ENCODE assay signal across 21 cellular contexts in genomic region chr5:124798890-124799289, GRCh38. TPM values are rescaled to one million over a fixed set of nuclear protein-coding genes. Genes with fewer than 3 reads are reported as not detected.
DNase-seq lines count a peak whose midpoint lies in the region; ATAC-seq, FAIRE-seq and TF ChIP-seq lines count a peak whose summit lies in the region.
"Had no signal": no experiment of that assay in that cellular context is flagged by ENCODE, and none has a peak within 500 bp of the region (broad histone marks: within the 10 kb centered on the region; RNA-seq: fewer than 3 reads in every experiment).

No MANE protein-coding gene starts in this region.

- no peaks in the 10 kb centered on the region for H3K4me1 Mint-ChIP-seq in activated CD4-positive, alpha-beta T cell treated with anti-CD3 and anti-CD28 coated beads, Interleukin-2, amount 10 ng/mL, durations not matched to agents 24 days and 14 days

- no peaks in the 10 kb centered on the region for H3K27me3 Mint-ChIP-seq in activated CD4-positive, alpha-beta T cell treated with anti-CD3 and anti-CD28 coated beads, Interleukin-2, amount 10 ng/mL, durations not matched to agents 24 days and 14 days
- H3K27me3 Mint-ChIP-seq: B cell; CD4-positive, alpha-beta T cell had no signal

- H3K27ac ChIP-seq in A549 (no peak overlapping the region), IMR-90 (ENCODE audit: insufficient read depth, low read length) (no peak overlapping the region), H1 (ENCODE audit: low read depth, low read length) (no peak overlapping the region)
- H3K27ac ChIP-seq: BLaER1 treated with 17β-estradiol and CSF1 and Interleukin-3, amounts not matched to agents 10 nM and 100 nM; C4-2B had no signal

- no peak overlapping the region for H2BK20ac ChIP-seq in IMR-90 (ENCODE audit: low read depth, low read length)
- H2BK20ac ChIP-seq in H1 (ENCODE audit: low read length), result no peak overlapping the region

- H3K36me3 Mint-ChIP-seq in activated CD4-positive, alpha-beta T cell treated with anti-CD3 and anti-CD28 coated beads, Interleukin-2, amount 10 ng/mL, durations not matched to agents 24 days and 14 days (ENCODE audit: low read depth), result no peaks in the 10 kb centered on the region
- H3K36me3 Mint-ChIP-seq: CD8-positive, alpha-beta T cell had no signal

- FAIRE-seq in A549 (lab: Jason Lieb, UNC) (no peak), H1 (lab: Jason Lieb, UNC) (peak; percentile 32)
- FAIRE-seq: A204.1, D721Med, G401.6, GM12891, GM19239 had no signal

- no peaks in the 10 kb centered on the region for H3K36me3 ChIP-seq in IMR-90 (ENCODE audit: control insufficient read depth, insufficient read depth, low read length)
- no peaks in the 10 kb centered on the region for H3K36me3 ChIP-seq in H1 (ENCODE audit: control insufficient read depth in 2 of 4, insufficient read depth in 4 of 4, low read length in 3 of 4)
- H3K36me3 ChIP-seq: BLaER1 treated with 17β-estradiol and CSF1 and Interleukin-3, amounts not matched to agents 10 nM and 100 nM had no signal

- no peak for TF ChIP-seq RAD21 in A549 (conservative IDR thresholded peaks at IDR 0.05 in 1 of 2, IDR thresholded peaks at IDR 0.05 in 1 of 2)
- TF ChIP-seq RAD21 in IMR-90 (IDR thresholded peaks at IDR 0.05; ENCODE audit: low read length), result no peak
- TF ChIP-seq RAD21 in H1 (IDR thresholded peaks at IDR 0.05 in 1 of 2, conservative IDR thresholded peaks at IDR 0.05 in 1 of 2; ENCODE audit: low read depth in 2 of 2, low read length in 2 of 2), result no peak

- H3K27ac Mint-ChIP-seq in activated CD4-positive, alpha-beta T cell treated with anti-CD3 and anti-CD28 coated beads, Interleukin-2, amount 10 ng/mL, durations not matched to agents 24 days and 14 days, result no peak overlapping the region
- H3K27ac Mint-ChIP-seq: B cell; CD4-positive, alpha-beta T cell; CD8-positive, alpha-beta T cell had no signal

- no peak overlapping the region for H3K4ac ChIP-seq in IMR-90 (ENCODE audit: low read depth, low read length)
- H3K4ac ChIP-seq in H1 (replicated peaks; ENCODE audit: insufficient read length, low read depth, low read length), result no peak overlapping the region

- H3K27me3 ChIP-seq in IMR-90 (ENCODE audit: control insufficient read depth, insufficient read depth, low read length), result no peaks in the 10 kb centered on the region
- no peaks in the 10 kb centered on the region for H3K27me3 ChIP-seq in H1 (replicated peaks in 1 of 4; ENCODE audit: control insufficient read depth in 3 of 4, extremely low read depth in 1 of 4, insufficient read depth in 3 of 4, low read length in 3 of 4)
- H3K27me3 ChIP-seq: BLaER1 treated with 17β-estradiol and CSF1 and Interleukin-3, amounts not matched to agents 10 nM and 100 nM had no signal

- no peak overlapping the region for H4K91ac ChIP-seq in IMR-90 (ENCODE audit: insufficient read depth, low read depth, low read length)
- no peak overlapping the region for H4K91ac ChIP-seq in H1 (replicated peaks; ENCODE audit: insufficient read length, low read length)

- H3K9me3 ChIP-seq in A549 (no peaks in the 10 kb centered on the region), IMR-90 (ENCODE audit: control insufficient read depth, insufficient read depth, low read length) (no peaks in the 10 kb centered on the region), H1 (ENCODE audit: insufficient read depth in 2 of 2, low read depth in 1 of 2, low read length in 1 of 2) (no peaks in the 10 kb centered on the region)
- H3K9me3 ChIP-seq: Caco-2 had no signal

- no peak overlapping the region for H3K56ac ChIP-seq in IMR-90 (ENCODE audit: extremely low read depth, insufficient read depth, low read length)
- H3K56ac ChIP-seq in H1 (replicated peaks; ENCODE audit: insufficient read length, low read depth, low read length), result no peak overlapping the region

- no peak overlapping the region for H3K18ac ChIP-seq in IMR-90 (ENCODE audit: low read depth, low read length)
- no peak overlapping the region for H3K18ac ChIP-seq in H1 (ENCODE audit: extremely low read depth, low read length)

- no peak overlapping the region for H2AFZ ChIP-seq in IMR-90 (replicated peaks; ENCODE audit: low read length, poor library complexity)
- no peak overlapping the region for H2AFZ ChIP-seq in H1 (ENCODE audit: low read length)

- H3K9me3 Mint-ChIP-seq in activated CD4-positive, alpha-beta T cell treated with anti-CD3 and anti-CD28 coated beads, Interleukin-2, amount 10 ng/mL, durations not matched to agents 24 days and 14 days, result no peaks in the 10 kb centered on the region
- H3K9me3 Mint-ChIP-seq: CD4-positive, alpha-beta T cell; CD8-positive, alpha-beta T cell had no signal

- H3K23ac ChIP-seq in IMR-90 (ENCODE audit: low read depth, low read length) (no peak overlapping the region), H1 (ENCODE audit: insufficient read length) (no peak overlapping the region)

- H3K4me2 ChIP-seq in A549, result no peak overlapping the region
- H3K4me2 ChIP-seq in IMR-90 (ENCODE audit: low read depth, low read length), result no peak overlapping the region
- H3K4me2 ChIP-seq in H1 (ENCODE audit: insufficient read depth in 1 of 2, low read depth in 2 of 2, low read length in 2 of 2), result no peak overlapping the region
- H3K4me2 ChIP-seq: BLaER1 treated with 17β-estradiol and CSF1 and Interleukin-3, amounts not matched to agents 10 nM and 100 nM had no signal

- dilution Hi-C loops in IMR-90 (cut with HindIII; ENCODE audit: low sequenced_read_pairs, unreplicated experiment), result no loop called here

- no peak for TF ChIP-seq POLR2A in A549 (IDR thresholded peaks at IDR 0.05; ENCODE audit: low read length)
- TF ChIP-seq POLR2A in IMR-90 (IDR thresholded peaks at IDR 0.05; ENCODE audit: low read depth, low read length), result no peak
- no peak for TF ChIP-seq POLR2A in H1 (IDR thresholded peaks at IDR 0.05; ENCODE audit: control extremely low read depth in 1 of 2, low read depth in 2 of 2, low read length in 2 of 2)

- intact Hi-C loops in IMR-90 (cut with micrococcal nuclease), result no loop called here
- intact Hi-C loops in activated CD4-positive, alpha-beta T cell treated with anti-CD3 and anti-CD28 coated beads, Interleukin-2, amount 10 ng/mL, durations not matched to agents 24 days and 14 days (cut with micrococcal nuclease), result no loop called here

- H2BK15ac ChIP-seq in IMR-90 (ENCODE audit: low read depth, low read length) (no peak overlapping the region), H1 (ENCODE audit: low read length) (no peak overlapping the region)

- H3K4me3 Mint-ChIP-seq in activated CD4-positive, alpha-beta T cell treated with anti-CD3 and anti-CD28 coated beads, Interleukin-2, amount 10 ng/mL, durations not matched to agents 24 days and 14 days, result no peak overlapping the region
- H3K4me3 Mint-ChIP-seq: B cell; CD4-positive, alpha-beta T cell; CD8-positive, alpha-beta T cell had no signal

- no peak overlapping the region for H3K9ac ChIP-seq in IMR-90 (ENCODE audit: low read depth, low read length)
- no peak overlapping the region for H3K9ac ChIP-seq in H1 (replicated peaks in 1 of 4; ENCODE audit: extremely low read depth in 1 of 4, low read depth in 3 of 4, low read length in 3 of 4)
- H3K9ac ChIP-seq: BLaER1 treated with 17β-estradiol and CSF1 and Interleukin-3, amounts not matched to agents 10 nM and 100 nM had no signal

- H2BK12ac ChIP-seq in H1 (ENCODE audit: low read depth, low read length), result no peak overlapping the region

- TF ChIP-seq CTCF in A549 (IDR thresholded peaks at IDR 0.05), result no peak
- no peak for TF ChIP-seq CTCF in IMR-90 (conservative IDR thresholded peaks at IDR 0.05; ENCODE audit: low read depth, low read length)
- TF ChIP-seq CTCF in H1 (IDR thresholded peaks at IDR 0.05; ENCODE audit: control extremely low read depth in 1 of 3, insufficient read depth in 1 of 3, low read depth in 1 of 3, low read length in 3 of 3), result no peak

- no TSS peak for BruUV-seq in IMR-90 (replicated peaks; lab: Mats Ljungman, UMichigan)

- H3K4me1 ChIP-seq in A549, result 0 out of 3 replicates have a peak, but pooled peaks cover 5% of the 10 kb centered on the region
- H3K4me1 ChIP-seq in IMR-90 (ENCODE audit: control insufficient read depth, insufficient read depth, low read length), result no peaks in the 10 kb centered on the region
- peaks cover 0 to 5% (median 0%) of the 10 kb centered on the region in 4 experiments; a peak in 2 of 7 replicates for H3K4me1 ChIP-seq in H1 (replicated peaks in 1 of 4; ENCODE audit: control insufficient read depth in 3 of 4, insufficient read depth in 4 of 4, low read length in 3 of 4)
- H3K4me1 ChIP-seq: BLaER1 treated with 17β-estradiol and CSF1 and Interleukin-3, amounts not matched to agents 10 nM and 100 nM; Caco-2 had no signal

- H3K23me2 ChIP-seq in H1 (ENCODE audit: low read depth, low read length), result no peaks in the 10 kb centered on the region

- H2BK120ac ChIP-seq in IMR-90 (ENCODE audit: low read depth, low read length) (no peak overlapping the region), H1 (replicated peaks; ENCODE audit: low read depth, low read length) (no peak overlapping the region)

- H2BK5ac ChIP-seq in IMR-90 (ENCODE audit: low read depth, low read length, poor library complexity, severe bottlenecking) (no peak overlapping the region), H1 (ENCODE audit: low read depth, low read length) (no peak overlapping the region)

- no peaks in the 10 kb centered on the region for H3K9me1 ChIP-seq in IMR-90 (ENCODE audit: insufficient read depth, low read length)

- no peak for ATAC-seq in A549
- no peak for ATAC-seq in IMR-90 (ENCODE audit: low read depth)
- no peak for ATAC-seq in HG03342 (IDR thresholded peaks at IDR 0.05; ENCODE audit: unreplicated experiment)
- ATAC-seq: CD8-positive, alpha-beta T cell had no signal

- no peak overlapping the region for H3K14ac ChIP-seq in IMR-90 (replicated peaks; ENCODE audit: low read depth, low read length)
- no peak overlapping the region for H3K14ac ChIP-seq in H1 (ENCODE audit: insufficient read length)

- in situ Hi-C loops in IMR-90 (cut with MboI; ENCODE audit: low sequenced_read_pairs), result no loop called here

- H2AK5ac ChIP-seq in IMR-90 (ENCODE audit: low read depth, low read length), result no peak overlapping the region
- no peak overlapping the region for H2AK5ac ChIP-seq in H1 (ENCODE audit: low read depth, low read length)

- 80% methylated on average over 3 of the region's 3 CpGs for WGBS in A549 (ENCODE audit: missing lambda C conversion rate)
- WGBS in IMR-90 (ENCODE audit: extremely low coverage in 2 of 2, insufficient read length in 1 of 2), 2 experiments, result no CpG with 5 or more reads among the region's 3 CpGs
- 84% methylated on average over 3 of the region's 3 CpGs; no CpG with 5 or more reads in 1 of the 2 experiments for WGBS in H1 (ENCODE audit: extremely low coverage in 1 of 2, insufficient coverage in 1 of 2, insufficient read length in 1 of 2, insufficient replicate concordance in 2 of 2, low coverage in 1 of 2, low lambda C conversion rate in 2 of 2, missing lambda C conversion rate in 1 of 2), 2 experiments

- no peak overlapping the region for H3K4me3 ChIP-seq in A549
- H3K4me3 ChIP-seq in IMR-90 (ENCODE audit: insufficient read depth, low read depth, low read length), result no peak overlapping the region
- H3K4me3 ChIP-seq in H1 (ENCODE audit: extremely low read depth in 1 of 4, insufficient read depth in 2 of 4, low read depth in 3 of 4, low read length in 4 of 4), result no peak overlapping the region
- H3K4me3 ChIP-seq: BLaER1 treated with 17β-estradiol and CSF1 and Interleukin-3, amounts not matched to agents 10 nM and 100 nM had no signal

- no peak for DNase-seq in A549 (ENCODE audit: low read depth in 1 of 2, low spot score in 1 of 2)
- DNase-seq in IMR-90, result no peak
- no peak for DNase-seq in H1 (ENCODE audit: low read depth in 1 of 2, low spot score in 2 of 2)
- DNase-seq in activated CD4-positive, alpha-beta T cell treated with anti-CD3 and anti-CD28 coated beads, Interleukin-2, amount 10 ng/mL, durations not matched to agents 24 days and 14 days, result no peak
- DNase-seq: 8988T; AML-193; Caco-2; Calu3; CD4-positive, alpha-beta T cell; CD8-positive, alpha-beta T cell; DMS79 treated with DMSO at 0.1 percent for 48 hours; GF-D8 had no signal

- no peaks in the 10 kb centered on the region for H3K79me2 ChIP-seq in H1 (ENCODE audit: control insufficient read depth in 1 of 2, insufficient read depth in 2 of 2, low read length in 2 of 2)

- TF ChIP-seq EP300 in A549 (IDR thresholded peaks at IDR 0.05), result no peak
- TF ChIP-seq EP300 in H1 (IDR thresholded peaks at IDR 0.05; ENCODE audit: borderline replicate concordance in 1 of 2, low read depth in 2 of 2, low read length in 2 of 2), result no peak

- H3K79me1 ChIP-seq in IMR-90 (ENCODE audit: low read depth in 1 of 2, low read length in 2 of 2) (no peaks in the 10 kb centered on the region), H1 (ENCODE audit: low read depth, low read length) (no peaks in the 10 kb centered on the region)

- POLR2A ChIA-PET in A549 (lab: Yijun Ruan, JAX) (no interaction called here), IMR-90 (lab: Charles Lee; ENCODE audit: unreplicated experiment) (no interaction called here), H1 (lab: Charles Lee; ENCODE audit: partially characterized antibody) (no interaction called here)

- CTCF ChIA-PET in A549 (lab: Yijun Ruan, JAX) (no interaction called here), IMR-90 (lab: Yijun Ruan, JAX) (no interaction called here), H1 (lab: Charles Lee; ENCODE audit: partially characterized antibody) (no interaction called here)

- no peak overlapping the region for H4K8ac ChIP-seq in IMR-90 (ENCODE audit: low read depth in 2 of 2, low read length in 2 of 2)
- H4K8ac ChIP-seq in H1 (ENCODE audit: extremely low read depth, insufficient read depth, low read length), result no peak overlapping the region

- H4K5ac ChIP-seq in IMR-90 (ENCODE audit: low read depth, low read length) (no peak overlapping the region), H1 (ENCODE audit: insufficient read length, low read depth, low read length) (no peak overlapping the region)

- H2AK9ac ChIP-seq in IMR-90 (replicated peaks; ENCODE audit: low read depth, low read length, poor library complexity), result no peak overlapping the region

- no peaks in the 10 kb centered on the region for H4K20me1 ChIP-seq in IMR-90 (ENCODE audit: insufficient read depth, low read length)
- no peaks in the 10 kb centered on the region for H4K20me1 ChIP-seq in H1 (replicated peaks in 1 of 2; ENCODE audit: control insufficient read depth in 1 of 2, insufficient read depth in 2 of 2, low read length in 2 of 2)
- H4K20me1 ChIP-seq: BLaER1 treated with 17β-estradiol and CSF1 and Interleukin-3, amounts not matched to agents 10 nM and 100 nM had no signal

RNA-seq across cellular contexts. Expression of gene ZNF608, which starts 52.5 kb away (rescaled TPM):
- 1.8 and 2.5 TPM in 2 replicates for polyA plus RNA-seq in A549 (2011; rRNA removed)
- 0.34 and 0.38 TPM in 2 replicates for polyA plus RNA-seq in A549 (2012; cell fraction: cytosol; rRNA removed)
- 0.46 and 0.84 TPM in 2 replicates for polyA plus RNA-seq in A549 (2012; cell fraction: nucleus; rRNA removed)
- polyA plus RNA-seq in A549 (2017; fragmentation: RNase III; extraction: RNeasy Plus Mini Kit Qiagen cat#74134 plus additional on column Dnase treatment), result 0.43 to 0.77 TPM (median 0.66 TPM) in 3 replicates
- 1.4 and 2.5 TPM in 2 replicates for polyA minus RNA-seq in A549 (2011; rRNA and poly(A)+ RNA removed)
- 15.1 and 16.4 TPM in 2 replicates for total RNA-seq in IMR-90 (2012; rRNA removed)
- 9.8 TPM in 2 replicates for polyA plus RNA-seq in IMR-90 (2012; rRNA removed)
- 2.7 and 5.9 TPM in 2 replicates for polyA plus RNA-seq in IMR-90 (2012; cell fraction: cytosol; rRNA removed)
- 10.3 and 27.2 TPM in 2 replicates for polyA plus RNA-seq in IMR-90 (2012; cell fraction: nucleus; rRNA removed; ENCODE audit: low replicate concordance)
- 40.4 and 40.8 TPM in 2 replicates for total RNA-seq in H1 (2021; fragmentation: NEBNext Ultra II Directional; extraction: Animal tissue kit (Norgen Biotek cat#: 25700))
- 13.3 and 17.2 TPM in 2 replicates for polyA plus RNA-seq in H1 (2011; rRNA removed)
- polyA plus RNA-seq in H1 (2011; cell fraction: cytosol; rRNA removed), result 21.6 TPM
- polyA plus RNA-seq in H1 (2011; cell fraction: nucleus; rRNA removed), result 22.2 TPM
- 26.7 to 29.8 TPM (median 28.7 TPM) in 4 replicates for polyA plus RNA-seq in H1 (2012, experiment 1 of 2)
- 2.2 TPM for polyA plus RNA-seq in H1 (2012, experiment 2 of 2)
- 27.0 TPM for polyA plus RNA-seq in H1 (2013, experiment 1 of 2)
- polyA plus RNA-seq in H1 (2013, experiment 2 of 2), result 23.0 TPM
- polyA minus RNA-seq in H1 (2011; rRNA and poly(A)+ RNA removed), result 38.1 and 43.4 TPM in 2 replicates
- polyA minus RNA-seq in H1 (2011; cell fraction: cytosol; rRNA and poly(A)+ RNA removed), result 17.6 TPM
- polyA minus RNA-seq in H1 (2011; cell fraction: nucleus; rRNA and poly(A)+ RNA removed), result 69.6 TPM
- total RNA-seq in activated CD4-positive, alpha-beta T cell treated with anti-CD3 and anti-CD28 coated beads, Interleukin-2, amount 10 ng/mL, durations not matched to agents 24 days and 14 days, result not detected in 2 replicates

Comparison
In these comparisons a context has a peak if more than half of its experiments do, and no peak if none do; other contexts are left out.
1. RNA of gene ZNF608, which starts 52.5 kb away (total RNA-seq): 40.4 to 40.8 TPM in H1 and 15.1 to 16.4 TPM in IMR-90; not detected in activated CD4-positive, alpha-beta T cell treated with anti-CD3 and anti-CD28 coated beads, Interleukin-2, amount 10 ng/mL, durations not matched to agents 24 days and 14 days; every median in the first group is over 10 times any median in the second.
2. Of the 18 proteins assayed by ChIP-seq in both H1 and A549: peak only in H1: none; only in A549: MAFK; in both: none; in neither: 17.